13 cellular contexts compared by ENCODE assay signal in the genomic region with DNA sequence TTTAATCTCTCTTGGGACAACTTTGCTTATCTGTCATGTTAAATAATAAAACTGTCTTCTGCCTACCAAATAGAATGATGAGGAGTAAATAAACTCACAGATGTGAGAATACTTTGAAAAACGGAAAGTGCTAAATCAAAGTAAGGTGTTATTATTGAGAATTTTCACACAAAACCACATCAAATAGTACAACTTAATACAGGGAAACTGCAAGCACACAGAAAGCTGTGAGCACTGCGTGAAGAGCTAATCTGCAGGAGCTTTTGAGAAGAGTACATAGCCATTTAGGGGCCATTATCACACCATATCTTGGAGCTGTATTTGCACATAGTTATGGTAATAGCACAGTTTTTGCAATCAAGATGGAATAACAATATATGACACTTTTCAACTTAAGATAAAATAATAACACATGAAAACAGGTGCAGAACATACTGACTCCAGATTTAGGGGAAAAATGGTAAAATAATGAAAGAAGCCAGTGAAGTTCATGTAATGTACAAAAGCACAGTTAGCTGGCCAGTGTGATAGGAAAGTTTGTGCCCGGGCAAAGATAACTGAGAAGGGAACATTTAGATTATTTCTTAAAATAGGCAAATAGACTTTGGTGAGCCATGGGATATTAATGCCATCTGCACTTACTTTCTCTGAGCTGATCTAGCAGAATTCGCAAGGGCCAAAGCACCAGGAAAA.
DNase-seq lines count a peak whose midpoint lies in the region; ATAC-seq and TF ChIP-seq lines count a peak whose summit lies in the region.
"Had no signal": no experiment of that assay in that cellular context is flagged by ENCODE, and none has a peak within 500 bp of the region (broad histone marks: within the 10 kb centered on the region; RNA-seq: fewer than 3 reads in every experiment).

No MANE protein-coding gene starts in this region.

- H3K9me3 ChIP-seq in DND-41 (ENCODE audit: insufficient read depth, low read length, severe bottlenecking) (no peaks in the 10 kb centered on the region), T-helper 17 cell (ENCODE audit: control insufficient read depth, low read length, poor library complexity, severe bottlenecking) (no peaks in the 10 kb centered on the region), right atrium auricular region (no peaks in the 10 kb centered on the region), Caco-2 (no peaks in the 10 kb centered on the region), adrenal gland (replicated peaks in 1 of 3) (no peaks in the 10 kb centered on the region)

- peak; percentile 26 for DNase-seq in DND-41
- DNase-seq in Jurkat, Clone E6-1 (ENCODE audit: low read depth, low spot score), result peak; percentile 33
- no peak for DNase-seq in T-helper 17 cell
- no peak for DNase-seq in right atrium auricular region (ENCODE audit: low spot score)
- DNase-seq in Caco-2, result no peak
- DNase-seq in natural killer cell, result no peak
- no peak for DNase-seq in adrenal gland
- DNase-seq: CD8-positive, alpha-beta T cell; COR-L47; GF-D8 had no signal

- H3K4me3 ChIP-seq in DND-41 (ENCODE audit: low read depth in 1 of 2, low read length in 2 of 2) (no peak overlapping the region), right atrium auricular region (no peak overlapping the region), Caco-2 (ENCODE audit: low read depth, low read length) (no peak overlapping the region), adrenal gland (no peak overlapping the region)
- no peak overlapping the region for H3K4me3 ChIP-seq in Jurkat, Clone E6-1 (ENCODE audit: low read length)

- intact Hi-C loops in Caco-2 (cut with micrococcal nuclease; ENCODE audit: unreplicated experiment), result no loop called here
- intact Hi-C loops in natural killer cell (cut with micrococcal nuclease), result no loop called here
- intact Hi-C loops in adrenal gland (cut with DNase I), result no loop called here

- H2AFZ ChIP-seq in DND-41 (ENCODE audit: low read depth, low read length), result no peak overlapping the region

- peaks cover 13% of the 10 kb centered on the region for H3K4me1 Mint-ChIP-seq in T-helper 17 cell
- H3K4me1 Mint-ChIP-seq in Caco-2 (ENCODE audit: low read depth, unreplicated experiment), result peaks cover 12% of the 10 kb centered on the region
- H3K4me1 Mint-ChIP-seq in natural killer cell, result peaks cover 13 to 14% of the 10 kb centered on the region in 2 donors
- H3K4me1 Mint-ChIP-seq: CD14-positive monocyte, IgD-negative memory B cell had no signal

- H3K4me2 ChIP-seq in DND-41 (ENCODE audit: insufficient read depth, low read length), result no peak overlapping the region

- peak; percentile 88 for ATAC-seq in DND-41 (ENCODE audit: insufficient read depth, low read depth)
- no peak for ATAC-seq in T-helper 17 cell
- ATAC-seq in natural killer cell, result no peak
- ATAC-seq: CD8-positive, alpha-beta T cell; HCT116 had no signal

- H3K36me3 Mint-ChIP-seq in T-helper 17 cell (ENCODE audit: low read depth) (no peaks in the 10 kb centered on the region), Caco-2 (ENCODE audit: insufficient read depth, unreplicated experiment) (peaks cover 31% of the 10 kb centered on the region), natural killer cell (peaks cover 8% of the 10 kb centered on the region)
- H3K36me3 Mint-ChIP-seq: IgD-negative memory B cell had no signal

- CTCF ChIA-PET in Caco-2 (lab: Charles Lee), result interaction anchor here (0.6 kb wide), 1 partner anchor 84 kb away, joined by 5 read pairs; no protein-coding TSS in a partner anchor

- H3K27me3 Mint-ChIP-seq in T-helper 17 cell, result no peaks in the 10 kb centered on the region
- H3K27me3 Mint-ChIP-seq in Caco-2 (ENCODE audit: insufficient read depth, unreplicated experiment), result no peaks in the 10 kb centered on the region
- H3K27me3 Mint-ChIP-seq in natural killer cell (ENCODE audit: low read depth in 2 of 2), result no peaks in the 10 kb centered on the region

- H3K4me3 Mint-ChIP-seq in T-helper 17 cell, result peak overlapping the region; percentile 34
- no peak overlapping the region for H3K4me3 Mint-ChIP-seq in Caco-2 (ENCODE audit: unreplicated experiment)
- H3K4me3 Mint-ChIP-seq in natural killer cell, result no peak overlapping the region
- H3K4me3 Mint-ChIP-seq: CD14-positive monocyte; CD8-positive, alpha-beta T cell; IgD-negative memory B cell had no signal

- TF ChIP-seq CTCF in DND-41 (IDR thresholded peaks at IDR 0.05; ENCODE audit: borderline replicate concordance, extremely low read depth, low read length, poor library complexity, severe bottlenecking), result no peak
- TF ChIP-seq CTCF in right atrium auricular region (IDR thresholded peaks at IDR 0.05), result no peak
- TF ChIP-seq CTCF in Caco-2 (IDR thresholded peaks at IDR 0.05; ENCODE audit: insufficient read depth in 1 of 2, low read depth in 1 of 2, low read length in 1 of 2, severe bottlenecking in 1 of 2, unreplicated experiment in 1 of 2), result no peak
- no peak for TF ChIP-seq CTCF in natural killer cell (IDR thresholded peaks at IDR 0.05)
- no peak for TF ChIP-seq CTCF in adrenal gland (IDR thresholded peaks at IDR 0.05)

- H3K27ac Mint-ChIP-seq in T-helper 17 cell (no peak overlapping the region), Caco-2 (ENCODE audit: unreplicated experiment) (no peak overlapping the region), natural killer cell (no peak overlapping the region)
- H3K27ac Mint-ChIP-seq: CD14-positive monocyte; CD8-positive, alpha-beta T cell; IgD-negative memory B cell had no signal

- no peak overlapping the region for H3K9ac ChIP-seq in DND-41 (ENCODE audit: low read depth, low read length)

- POLR2A ChIA-PET in Caco-2 (lab: Charles Lee), result no interaction called here

- H3K27me3 ChIP-seq in DND-41 (ENCODE audit: insufficient read depth, low read length, poor library complexity) (no peaks in the 10 kb centered on the region), right atrium auricular region (no peaks in the 10 kb centered on the region), Caco-2 (replicated peaks; ENCODE audit: control insufficient read depth, insufficient read depth, low read length) (no peaks in the 10 kb centered on the region), adrenal gland (no peaks in the 10 kb centered on the region)

- no peak for TF ChIP-seq POLR2A in adrenal gland (IDR thresholded peaks at IDR 0.05)

- H3K9me3 Mint-ChIP-seq in Caco-2 (ENCODE audit: unreplicated experiment) (no peaks in the 10 kb centered on the region), natural killer cell (no peaks in the 10 kb centered on the region)
- H3K9me3 Mint-ChIP-seq: CD8-positive, alpha-beta T cell; IgD-negative memory B cell had no signal

- no peak overlapping the region for H3K27ac ChIP-seq in DND-41 (ENCODE audit: low read length)
- H3K27ac ChIP-seq in right atrium auricular region, result peak overlapping the region; percentile 33 to 69
- H3K27ac ChIP-seq in adrenal gland, result no peak overlapping the region

- 89 to 95% (median 92%) methylated on average over 4 of the region's 4 CpGs for WGBS in adrenal gland, 4 donors

- BruUV-seq in Caco-2 (replicated peaks; lab: Mats Ljungman, UMichigan), result no TSS peak

- H3K36me3 ChIP-seq in DND-41 (ENCODE audit: insufficient read depth, low read length) (peaks cover 40% of the 10 kb centered on the region), right atrium auricular region (no peaks in the 10 kb centered on the region), Caco-2 (ENCODE audit: control insufficient read depth, insufficient read depth, low read length) (no peaks in the 10 kb centered on the region; the same call in 1 of the 2 replicates), adrenal gland (replicated peaks in 1 of 2) (no peaks in the 10 kb centered on the region)

- H4K20me1 ChIP-seq in DND-41 (ENCODE audit: insufficient read depth, low read length), result 0 out of 2 replicates have a peak, but pooled peaks cover 3% of the 10 kb centered on the region

- H3K4me1 ChIP-seq in DND-41 (ENCODE audit: insufficient read depth, low read length) (peaks cover 20% of the 10 kb centered on the region), right atrium auricular region (peaks cover 0 to 31% of the 10 kb centered on the region in 2 donors), Caco-2 (peaks cover 7% of the 10 kb centered on the region; the same call in 1 of the 2 replicates), adrenal gland (replicated peaks in 1 of 2) (no peaks in the 10 kb centered on the region)

- H3K79me2 ChIP-seq in DND-41 (ENCODE audit: insufficient read depth, low read length), result no peaks in the 10 kb centered on the region

Comparison
In these comparisons a context has a peak if more than half of its experiments do, and no peak if none do; other contexts are left out.
1. DNase-seq: peak in DND-41 (single experiment) and Jurkat, Clone E6-1 (single experiment); none in T-helper 17 cell (0 of 3), right atrium auricular region (single experiment), Caco-2 (0 of 2), natural killer cell (single experiment) and adrenal gland (0 of 7).
2. H3K27ac ChIP-seq: peak in right atrium auricular region (2 of 2); none in DND-41 (single experiment) and adrenal gland (0 of 5).